20 cellular contexts compared by ENCODE assay signal in genomic region chr4:165715211-165715610, GRCh38.
DNase-seq lines count a peak whose midpoint lies in the region; ATAC-seq and TF ChIP-seq lines count a peak whose summit lies in the region.
"Had no signal": no experiment of that assay in that cellular context is flagged by ENCODE, and none has a peak within 500 bp of the region (broad histone marks: within the 10 kb centered on the region; RNA-seq: fewer than 3 reads in every experiment).

No MANE protein-coding gene starts in this region.

- DNase-seq in GM23338 (ENCODE audit: low spot score) (no peak), amniotic epithelial cell (ENCODE audit: low read depth) (peak; percentile 33), astrocyte of the spinal cord (ENCODE audit: low read depth, low spot score) (peak; percentile 29), renal cortical epithelial cell (ENCODE audit: low read depth) (peak; percentile 29), HK-2 (ENCODE audit: unreplicated experiment) (no peak), GOT3 (lab: John Stamatoyannopoulos, UW) (no peak), amniotic stem cell (lab: John Stamatoyannopoulos, UW) (no peak)
- DNase-seq: CD4-positive, CD25-positive, alpha-beta regulatory T cell; CD8-positive, alpha-beta memory T cell; DMS 273 treated with DMSO at 0.1 percent for 48 hours; DMS79; EL; GDM1; H9 had no signal

- no peak overlapping the region for H3K4me3 Mint-ChIP-seq in GM23338
- H3K4me3 Mint-ChIP-seq: B cell; CD4-positive, CD25-positive, alpha-beta regulatory T cell; CD8-positive, alpha-beta memory T cell; H9 had no signal

- no peak overlapping the region for H3K4me3 ChIP-seq in GM23338
- no peak overlapping the region for H3K4me3 ChIP-seq in astrocyte of the spinal cord (ENCODE audit: low read depth, low read length)
- H3K4me3 ChIP-seq: BLaER1, GM12878 had no signal

- H3K4me1 Mint-ChIP-seq in GM23338: peaks cover 9% of the 10 kb centered on the region; the same call in 2 of the 3 replicates
- H3K4me1 Mint-ChIP-seq: B cell; CD4-positive, CD25-positive, alpha-beta regulatory T cell; CD8-positive, alpha-beta memory T cell had no signal

- no peaks in the 10 kb centered on the region for H3K27me3 Mint-ChIP-seq in GM23338 (ENCODE audit: insufficient read depth, low read depth, poor library complexity)
- H3K27me3 Mint-ChIP-seq: B cell; CD4-positive, CD25-positive, alpha-beta regulatory T cell had no signal

- no peaks in the 10 kb centered on the region for H3K27me3 ChIP-seq in GM23338 (ENCODE audit: insufficient read depth)
- H3K27me3 ChIP-seq: BLaER1 had no signal

- TF ChIP-seq CTCF in GM23338 (conservative IDR thresholded peaks at IDR 0.05; ENCODE audit: low read depth in 2 of 2) (no peak), astrocyte of the spinal cord (IDR thresholded peaks at IDR 0.05; ENCODE audit: low read depth, low read length) (no peak)

- no peak for ATAC-seq in GM23338
- ATAC-seq: GM12878, HCT116 had no signal

- 0 out of 3 replicates have a peak, but pooled peaks cover 3% of the 10 kb centered on the region for H3K36me3 Mint-ChIP-seq in GM23338 (ENCODE audit: low read depth)
- H3K36me3 Mint-ChIP-seq: CD4-positive, CD25-positive, alpha-beta regulatory T cell; CD8-positive, alpha-beta memory T cell had no signal

- no peaks in the 10 kb centered on the region for H4K20me1 ChIP-seq in GM23338 (replicated peaks; ENCODE audit: insufficient read depth)
- H4K20me1 ChIP-seq: BLaER1 had no signal

- H3K4me2 ChIP-seq in GM23338: no peak overlapping the region
- H3K4me2 ChIP-seq: BLaER1 had no signal

- no peaks in the 10 kb centered on the region for H3K9me2 ChIP-seq in GM23338 (ENCODE audit: insufficient read depth)

- no peaks in the 10 kb centered on the region for H3K36me3 ChIP-seq in GM23338 (ENCODE audit: insufficient read depth)
- H3K36me3 ChIP-seq: BLaER1 had no signal

- no peaks in the 10 kb centered on the region for H3F3A ChIP-seq in GM23338 (replicated peaks; ENCODE audit: low read depth)

- in situ Hi-C loops in astrocyte of the spinal cord (cut with HindIII; ENCODE audit: low sequenced_read_pairs): no loop called here

- H2AFZ ChIP-seq in GM23338: peak overlapping the region; percentile 39; the same call in 1 of the 2 replicates

- no peak overlapping the region for H3K27ac Mint-ChIP-seq in GM23338
- H3K27ac Mint-ChIP-seq: B cell; CD4-positive, CD25-positive, alpha-beta regulatory T cell; CD8-positive, alpha-beta memory T cell had no signal

- no peaks in the 10 kb centered on the region for H3K79me2 ChIP-seq in GM23338 (replicated peaks; ENCODE audit: insufficient read depth)

- H3K4me1 ChIP-seq in GM23338 (ENCODE audit: insufficient read depth): no peaks in the 10 kb centered on the region
- H3K4me1 ChIP-seq: BLaER1 had no signal

- no peak overlapping the region for H3K27ac ChIP-seq in GM23338 (ENCODE audit: low read depth)
- H3K27ac ChIP-seq: 22Rv1, BLaER1, C4-2B had no signal

- no peaks in the 10 kb centered on the region; the same call in 2 of the 3 replicates for H3K9me3 Mint-ChIP-seq in GM23338
- H3K9me3 Mint-ChIP-seq: CD8-positive, alpha-beta memory T cell had no signal

TF ChIP-seq in GM23338, 12 proteins besides CTCF, POLR2A, EP300 and RAD21 (continues in another document):
- no peak for TF ChIP-seq NANOG (IDR thresholded peaks at IDR 0.05; ENCODE audit: borderline replicate concordance)
- TF ChIP-seq ZNF331 (CRISPR knock-in tag; IDR thresholded peaks at IDR 0.05; ENCODE audit: low read depth): no peak
- no peak for TF ChIP-seq EZH2phosphoT487 (IDR thresholded peaks at IDR 0.05; ENCODE audit: unreplicated experiment)
- no peak for TF ChIP-seq ETS1 (IDR thresholded peaks at IDR 0.05)
- no peak for TF ChIP-seq POLR2AphosphoS5 (IDR thresholded peaks at IDR 0.05; ENCODE audit: low read depth)
- TF ChIP-seq CREB1 (CRISPR knock-in tag; IDR thresholded peaks at IDR 0.05; ENCODE audit: low read depth): no peak
- no peak for TF ChIP-seq JUNB (IDR thresholded peaks at IDR 0.05; ENCODE audit: unreplicated experiment)
- no peak for TF ChIP-seq REST (IDR thresholded peaks at IDR 0.05; ENCODE audit: unreplicated experiment)

Comparison
In these comparisons a context has a peak if more than half of its experiments do, and no peak if none do; other contexts are left out.
1. DNase-seq: peak in amniotic epithelial cell (single experiment), astrocyte of the spinal cord (single experiment) and renal cortical epithelial cell (single experiment); none in GM23338 (single experiment), HK-2 (single experiment), GOT3 (single experiment) and amniotic stem cell (single experiment).